ENCODE assay signal across 14 cellular contexts in the genomic region with DNA sequence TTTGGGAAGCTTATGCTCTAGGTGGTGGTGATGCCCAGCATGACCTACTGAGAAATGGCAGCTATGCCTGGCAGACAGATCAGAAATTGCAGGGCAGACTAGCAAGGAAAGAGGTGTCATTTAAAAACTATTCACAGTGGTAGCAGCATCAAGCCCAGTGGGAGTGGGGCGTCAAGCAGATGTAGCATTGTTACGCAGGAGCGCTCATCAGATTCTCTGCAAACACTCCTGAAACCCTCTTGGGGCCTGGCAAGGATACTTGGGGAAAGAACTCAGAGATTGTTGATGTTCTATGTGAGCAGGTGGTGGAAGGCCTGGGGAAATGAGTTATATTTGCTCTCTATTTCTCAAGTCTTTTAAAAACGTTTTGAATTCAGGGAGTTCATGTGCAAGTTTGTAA.
DNase-seq lines count a peak whose midpoint lies in the region; TF ChIP-seq lines count a peak whose summit lies in the region.
"Had no signal": no experiment of that assay in that cellular context is flagged by ENCODE, and none has a peak within 500 bp of the region (broad histone marks: within the 10 kb centered on the region; RNA-seq: fewer than 3 reads in every experiment).

No MANE protein-coding gene starts in this region.

- TF ChIP-seq CTCF in H9 (conservative IDR thresholded peaks at IDR 0.05) (no peak), neural progenitor cell (IDR thresholded peaks at IDR 0.05) (no peak)

- H4K91ac ChIP-seq in H9 (ENCODE audit: insufficient read length, low read depth, low read length), result no peak overlapping the region

- no peak overlapping the region for H3K18ac ChIP-seq in H9 (ENCODE audit: insufficient read length, low read depth, low read length)

- H2BK120ac ChIP-seq in H9 (ENCODE audit: low read depth, low read length, poor library complexity, severe bottlenecking), result no peak overlapping the region

- H3K23ac ChIP-seq in H9 (ENCODE audit: insufficient read length, low read depth, low read length), result no peak overlapping the region

- no peak overlapping the region for H3K14ac ChIP-seq in H9 (ENCODE audit: insufficient read depth, low read length)

- H3K56ac ChIP-seq in H9 (ENCODE audit: insufficient read length, low read depth, low read length), result no peak overlapping the region

- H3K79me2 ChIP-seq in H9 (ENCODE audit: insufficient read depth, low read length), result no peaks in the 10 kb centered on the region
- no peaks in the 10 kb centered on the region for H3K79me2 ChIP-seq in neural progenitor cell (ENCODE audit: low read depth)

- H4K20me1 ChIP-seq in BLaER1, result no peaks in the 10 kb centered on the region
- no peaks in the 10 kb centered on the region for H4K20me1 ChIP-seq in H9 (ENCODE audit: control insufficient read depth, insufficient read depth, insufficient read length)
- H4K20me1 ChIP-seq in neural progenitor cell (ENCODE audit: low read depth), result no peaks in the 10 kb centered on the region

- H3T11ph ChIP-seq in H9 (ENCODE audit: low read length), result no peak overlapping the region

- no peak overlapping the region for H2BK20ac ChIP-seq in H9 (ENCODE audit: low read depth, low read length, poor library complexity, severe bottlenecking)

- H3K27ac Mint-ChIP-seq in H9, result peak overlapping the region; percentile 22 to 76 (median 72); a peak in 4 of 7 replicates
- no peak overlapping the region for H3K27ac Mint-ChIP-seq in neural progenitor cell
- H3K27ac Mint-ChIP-seq: B cell; CD8-positive, alpha-beta T cell had no signal

- H3K27me3 Mint-ChIP-seq in H9 (ENCODE audit: low read depth), result no peaks in the 10 kb centered on the region
- peaks cover 2% of the 10 kb centered on the region for H3K27me3 Mint-ChIP-seq in neural progenitor cell (ENCODE audit: insufficient read depth, low read depth)
- H3K27me3 Mint-ChIP-seq: B cell had no signal

- H3K4me3 ChIP-seq in BLaER1 (no peak overlapping the region), ectodermal cell (ENCODE audit: insufficient read depth, low read depth, low read length) (no peak overlapping the region), neural progenitor cell (no peak overlapping the region)
- H3K4me3 ChIP-seq: SJCRH30 had no signal

- no peaks in the 10 kb centered on the region for H3K27me3 ChIP-seq in BLaER1
- H3K27me3 ChIP-seq in H9 (ENCODE audit: insufficient read depth, low read length), result no peaks in the 10 kb centered on the region
- no peaks in the 10 kb centered on the region for H3K27me3 ChIP-seq in ectodermal cell (ENCODE audit: control insufficient read depth, insufficient read depth, low read length, poor library complexity, severe bottlenecking)
- H3K27me3 ChIP-seq in neural progenitor cell, result no peaks in the 10 kb centered on the region
- H3K27me3 ChIP-seq: SJCRH30 had no signal

- H3K23me2 ChIP-seq in H9 (ENCODE audit: insufficient read length, low read depth, low read length, poor library complexity, severe bottlenecking), result no peaks in the 10 kb centered on the region

- WGBS in H9 (ENCODE audit: extremely low coverage, insufficient read length, low lambda C conversion rate), result no CpG with 5 or more reads among the region's 4 CpGs
- WGBS in ectodermal cell, 2 experiments, result 27 to 31% methylated on average over 4 of the region's 4 CpGs

- no peak overlapping the region for H2BK12ac ChIP-seq in H9 (ENCODE audit: insufficient read length, low read depth, low read length)

- H3K4ac ChIP-seq in H9 (ENCODE audit: low read depth, low read length), result no peak overlapping the region

- H4K5ac ChIP-seq in H9 (ENCODE audit: insufficient read length, low read depth, low read length), result no peak overlapping the region

- no peaks in the 10 kb centered on the region for H3K36me3 ChIP-seq in BLaER1
- H3K36me3 ChIP-seq in ectodermal cell (ENCODE audit: control insufficient read depth, insufficient read depth, low read length), result no peaks in the 10 kb centered on the region
- peaks cover 5% of the 10 kb centered on the region for H3K36me3 ChIP-seq in neural progenitor cell
- H3K36me3 ChIP-seq: SJCRH30 had no signal

- 0 out of 2 replicates have a peak, but pooled peaks cover 4% of the 10 kb centered on the region for H3K9me3 ChIP-seq in BLaER1
- H3K9me3 ChIP-seq in H9 (ENCODE audit: control insufficient read depth, low read depth, low read length), result peaks cover 10% of the 10 kb centered on the region
- H3K9me3 ChIP-seq in ectodermal cell (ENCODE audit: control insufficient read depth, low read length), result peaks cover 3% of the 10 kb centered on the region
- H3K9me3 ChIP-seq in neural progenitor cell (ENCODE audit: low read depth), result peaks cover 7% of the 10 kb centered on the region
- H3K9me3 ChIP-seq: SJCRH30 had no signal

- DNase-seq in H9 (peak; percentile 44), neural progenitor cell (ENCODE audit: low spot score) (peak; percentile 30), NCI-H2196 (lab: John Stamatoyannopoulos, UW; ENCODE audit: unreplicated experiment) (no peak), anterior cingulate cortex (lab: John Stamatoyannopoulos, UW) (no peak)
- no peak for DNase-seq in activated naive CD4-positive, alpha-beta T cell treated with anti-CD3 and anti-CD28 coated beads, Interleukin-2, amount 50 U/mL, for 16 hours
- DNase-seq: CD8-positive, alpha-beta T cell; EL; MV-4-11; NCI-H510A; SJCRH30 had no signal

- H3K4me3 Mint-ChIP-seq in H9, result no peak overlapping the region
- no peak overlapping the region for H3K4me3 Mint-ChIP-seq in neural progenitor cell
- H3K4me3 Mint-ChIP-seq: B cell; CD8-positive, alpha-beta T cell had no signal

- no peak overlapping the region for H4K8ac ChIP-seq in H9 (replicated peaks; ENCODE audit: insufficient read length, low read depth, low read length)

- H3K79me1 ChIP-seq in H9 (ENCODE audit: insufficient read depth, low read depth, low read length, poor library complexity, severe bottlenecking), result no peaks in the 10 kb centered on the region

- H3K36me3 Mint-ChIP-seq in H9 (ENCODE audit: insufficient read depth in 1 of 3, low read depth in 3 of 3), result peaks cover 16 to 23% (median 19%) of the 10 kb centered on the region in 3 experiments
- no peaks in the 10 kb centered on the region for H3K36me3 Mint-ChIP-seq in neural progenitor cell
- H3K36me3 Mint-ChIP-seq: CD8-positive, alpha-beta T cell had no signal

- peaks cover 25% of the 10 kb centered on the region in 2 experiments for H3K9me3 Mint-ChIP-seq in H9
- peaks cover 13% of the 10 kb centered on the region for H3K9me3 Mint-ChIP-seq in neural progenitor cell

- peaks cover 5% of the 10 kb centered on the region for H3K4me1 ChIP-seq in BLaER1
- peaks cover 5% of the 10 kb centered on the region for H3K4me1 ChIP-seq in H9 (ENCODE audit: insufficient read depth, low read length)
- peaks cover 21% of the 10 kb centered on the region for H3K4me1 ChIP-seq in ectodermal cell (ENCODE audit: control insufficient read depth, insufficient read depth, low read length)
- peaks cover 42% of the 10 kb centered on the region for H3K4me1 ChIP-seq in neural progenitor cell
- H3K4me1 ChIP-seq: SJCRH30 had no signal

- H3K27ac ChIP-seq in BLaER1 (no peak overlapping the region), H9 (ENCODE audit: insufficient read length, low read depth, low read length) (no peak overlapping the region), ectodermal cell (ENCODE audit: insufficient read depth, low read depth, low read length, poor library complexity, severe bottlenecking) (peak overlapping the region; percentile 27), neural progenitor cell (no peak overlapping the region)
- H3K27ac ChIP-seq: RWPE1, SJCRH30 had no signal

- H3K4me1 Mint-ChIP-seq in H9 (peaks cover 31 to 41% of the 10 kb centered on the region in 2 experiments), neural progenitor cell (peaks cover 20% of the 10 kb centered on the region)
- H3K4me1 Mint-ChIP-seq: B cell had no signal

- H2AK5ac ChIP-seq in H9 (ENCODE audit: insufficient read length, low read length), result no peak overlapping the region

- H2AFZ ChIP-seq in H9 (ENCODE audit: low read length), result no peak overlapping the region
- H2AFZ ChIP-seq in neural progenitor cell (replicated peaks), result no peak overlapping the region

- peak overlapping the region; percentile 35 for H3K4me2 ChIP-seq in BLaER1
- no peak overlapping the region for H3K4me2 ChIP-seq in H9 (ENCODE audit: insufficient read depth, insufficient read length, low read length)
- peak overlapping the region; percentile 8 for H3K4me2 ChIP-seq in neural progenitor cell

- H3K9ac ChIP-seq in BLaER1 (no peak overlapping the region), H9 (ENCODE audit: extremely low read depth, insufficient read length, low read length) (no peak overlapping the region), neural progenitor cell (no peak overlapping the region)

- H3F3A ChIP-seq in neural progenitor cell (ENCODE audit: low read depth), result peaks cover 21% of the 10 kb centered on the region

- no peak overlapping the region for H2BK5ac ChIP-seq in H9 (ENCODE audit: insufficient read length, low read length)

- no peak overlapping the region for H2BK15ac ChIP-seq in H9 (ENCODE audit: low read depth, low read length)

Comparison
In these comparisons a context has a peak if more than half of its experiments do, and no peak if none do; other contexts are left out.
1. DNase-seq: peak in H9 (single experiment) and neural progenitor cell (single experiment); none in NCI-H2196 (single experiment), activated naive CD4-positive, alpha-beta T cell treated with anti-CD3 and anti-CD28 coated beads, Interleukin-2, amount 50 U/mL, for 16 hours (single experiment) and anterior cingulate cortex (0 of 58).